Comparison of ENCODE assay signal across 19 cellular contexts in the genomic region with DNA sequence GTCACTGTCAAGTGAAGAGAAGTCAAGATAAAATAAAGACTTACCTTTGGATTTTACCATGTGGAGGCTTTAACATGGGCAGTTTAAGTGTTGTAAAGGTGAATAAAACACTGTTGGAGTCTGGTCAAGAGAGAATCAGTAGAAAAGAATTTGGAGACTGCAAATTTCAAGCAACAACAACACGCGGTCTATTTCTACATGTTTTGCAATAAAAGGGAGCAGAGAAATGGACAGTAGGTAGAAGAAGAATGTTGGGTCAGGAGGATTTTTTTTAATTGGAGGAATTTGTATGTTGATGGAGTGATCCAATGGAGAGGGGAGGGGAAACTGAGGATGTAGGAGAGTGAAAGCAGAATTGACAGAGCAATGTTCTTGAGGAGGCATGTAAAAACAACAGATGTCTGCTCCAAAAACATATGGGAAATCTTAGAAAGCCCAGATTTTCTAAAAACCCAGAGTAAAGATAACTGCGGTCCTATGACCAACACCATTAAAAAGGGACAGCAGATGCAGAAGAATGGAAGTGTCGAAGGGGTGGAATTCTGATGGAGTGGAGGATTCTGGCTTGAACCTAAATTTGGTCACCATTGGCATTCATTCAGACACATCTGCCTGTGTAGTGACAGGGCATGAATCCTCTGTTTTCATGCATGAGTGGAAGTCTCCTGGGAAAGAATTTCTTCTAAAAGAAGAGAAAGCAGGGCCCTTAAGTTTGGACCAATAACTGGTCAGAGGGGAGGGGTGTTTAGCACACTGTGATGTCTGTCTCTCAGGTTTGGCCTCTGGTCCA.
DNase-seq lines count a peak whose midpoint lies in the region; ATAC-seq, FAIRE-seq and TF ChIP-seq lines count a peak whose summit lies in the region.
"Had no signal": no experiment of that assay in that cellular context is flagged by ENCODE, and none has a peak within 500 bp of the region (broad histone marks: within the 10 kb centered on the region; RNA-seq: fewer than 3 reads in every experiment).

No MANE protein-coding gene starts in this region.

- H3K4me3 ChIP-seq in fibroblast of villous mesenchyme (ENCODE audit: low read depth, low read length) (no peak overlapping the region), tibial artery (no peak overlapping the region), pancreas (no peak overlapping the region)
- H3K4me3 ChIP-seq: HAP-1, SK-N-MC had no signal

- FAIRE-seq in pancreas (lab: Jason Lieb, UNC) = no peak
- FAIRE-seq: HTR-8/SVneo, RCC 7860 had no signal

- H3K27ac ChIP-seq in tibial artery (no peak overlapping the region), pancreas (no peak overlapping the region)
- H3K27ac ChIP-seq: SK-N-MC had no signal

- TF ChIP-seq CTCF in fibroblast of villous mesenchyme (IDR thresholded peaks at IDR 0.05; ENCODE audit: insufficient read depth, low read depth, low read length) (no peak), tibial artery (IDR thresholded peaks at IDR 0.05) (no peak), pancreas (IDR thresholded peaks at IDR 0.05) (no peak)

- DNase-seq in GM03348 (ENCODE audit: low spot score) (peak; percentile 26), amniotic epithelial cell (ENCODE audit: low read depth) (peak; percentile 70), fibroblast of villous mesenchyme (ENCODE audit: low read depth) (peak; percentile 51), superior temporal gyrus (ENCODE audit: extremely low spot score) (peak; percentile 46), EL (no peak), tibial artery (no peak), pancreas (no peak)
- DNase-seq: ACHN; Caco-2; CD4-positive, alpha-beta T cell; MM.1S; NCI-H1092; NCI-H1436 treated with DMSO at 0.1 percent for 48 hours; NCI-H2029 treated with DMSO at 0.1 percent for 48 hours had no signal

- no peaks in the 10 kb centered on the region for H3K36me3 ChIP-seq in tibial artery
- no peaks in the 10 kb centered on the region for H3K36me3 ChIP-seq in pancreas
- H3K36me3 ChIP-seq: HAP-1 had no signal

- WGBS in pancreas, 2 donors = 94 to 95% methylated on average over 4 of the region's 4 CpGs

- H3K9me3 ChIP-seq in tibial artery (no peaks in the 10 kb centered on the region), pancreas (no peaks in the 10 kb centered on the region)
- H3K9me3 ChIP-seq: Caco-2, HAP-1 had no signal

- no peak for ATAC-seq in pancreas
- ATAC-seq: Right ventricle myocardium inferior had no signal

- intact Hi-C loops in tibial artery (cut with DNase I; ENCODE audit: low total_unique reads) (no loop called here), pancreas (cut with DNase I) (loop anchor here in 1 of 3 donors (10.0 kb wide), 1 partner anchor 377 kb away; no protein-coding TSS in a partner anchor)

- H3K27me3 ChIP-seq in tibial artery (no peaks in the 10 kb centered on the region), pancreas (no peaks in the 10 kb centered on the region)

- no peaks in the 10 kb centered on the region for H3K4me1 ChIP-seq in tibial artery
- H3K4me1 ChIP-seq in pancreas = no peaks in the 10 kb centered on the region
- H3K4me1 ChIP-seq: HAP-1 had no signal

Comparison
In these comparisons a context has a peak if more than half of its experiments do, and no peak if none do; other contexts are left out.
1. DNase-seq: peak in GM03348 (single experiment), amniotic epithelial cell (single experiment), fibroblast of villous mesenchyme (single experiment) and superior temporal gyrus (single experiment); none in EL (single experiment), tibial artery (0 of 2) and pancreas (0 of 6).